ENCODE assay signal across 12 cellular contexts in the genomic region with DNA sequence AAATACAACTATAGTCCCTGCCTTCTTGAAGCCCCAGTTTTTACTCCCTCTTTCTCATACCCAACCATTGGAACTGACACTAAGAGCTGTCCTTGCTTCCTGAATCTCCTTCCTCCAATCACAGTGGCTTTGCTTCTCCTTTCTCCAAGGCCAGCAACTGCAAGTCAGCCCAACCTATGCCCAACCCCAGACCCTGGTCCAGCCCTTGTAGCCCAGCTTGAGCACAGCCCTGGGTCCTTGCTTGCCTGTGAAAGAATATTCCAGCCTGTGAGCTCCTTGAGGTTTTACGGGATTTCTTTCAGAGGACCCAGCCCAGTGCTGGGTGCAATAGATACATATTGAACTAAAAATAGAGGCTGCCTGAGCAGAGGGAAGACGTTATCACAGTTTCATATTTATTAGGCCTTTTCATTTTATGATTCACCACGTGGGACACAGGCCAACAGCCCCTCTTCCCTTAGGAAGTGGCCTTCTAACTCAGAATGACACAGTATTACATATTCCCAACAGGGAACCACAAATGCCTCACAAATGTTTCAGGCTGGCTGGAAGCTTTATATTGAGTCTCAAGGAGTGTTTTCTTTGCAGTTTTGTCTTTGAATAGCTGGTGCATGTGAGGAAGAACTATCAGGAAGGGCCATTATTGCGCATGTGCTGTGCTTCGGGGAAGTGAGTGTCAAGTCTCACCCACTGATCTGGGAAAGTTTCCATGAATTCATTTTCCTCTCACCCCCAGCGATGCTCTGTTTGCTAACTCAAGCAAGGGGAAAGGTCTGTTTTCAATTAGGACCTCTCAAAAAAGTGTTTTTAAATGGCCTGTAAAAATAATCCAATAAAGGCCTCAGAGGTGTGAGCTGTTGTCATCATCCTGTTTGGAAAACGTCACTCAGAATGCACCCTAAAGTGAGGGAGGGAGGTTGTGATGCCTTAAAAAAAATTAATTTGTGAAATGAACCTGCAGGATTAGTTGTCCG.
DNase-seq lines count a peak whose midpoint lies in the region; ATAC-seq and TF ChIP-seq lines count a peak whose summit lies in the region.
"Had no signal": no experiment of that assay in that cellular context is flagged by ENCODE, and none has a peak within 500 bp of the region (broad histone marks: within the 10 kb centered on the region; RNA-seq: fewer than 3 reads in every experiment).

No MANE protein-coding gene starts in this region.

- CTCF ChIA-PET in AG04449 (lab: Yijun Ruan, JAX): interaction anchor here (1.1 to 5.2 kb wide), 6 partner anchors 12 to 464 kb away, joined by 3 to 28 read pairs (median 6); no protein-coding TSS in a partner anchor

- no peak for TF ChIP-seq CTCF in AG04449 (IDR thresholded peaks at IDR 0.05; ENCODE audit: insufficient read depth, low read length, missing control alignments)
- no peak for TF ChIP-seq CTCF in nephron (IDR thresholded peaks at IDR 0.05; ENCODE audit: unreplicated experiment in 3 of 3)

- 54 to 55% methylated on average over 8 of the region's 8 CpGs for WGBS in esophagus, 2 donors

- H3K36me3 Mint-ChIP-seq in nephron (ENCODE audit: low read depth): no peaks in the 10 kb centered on the region
- H3K36me3 Mint-ChIP-seq: stimulated activated memory B cell treated with anti-CD40 and anti-IgM and Interleukin-4, amounts not matched to agents 10 μg/mL and 1 μg/mL and 100 μg/mL, for 72 hours had no signal

- DNase-seq in AG04449 (ENCODE audit: low read depth, low spot score): peak; percentile 61
- DNase-seq in RPMI7951 (ENCODE audit: low read depth): peak; percentile 44
- DNase-seq: C1 segment of cervical spinal cord, NCI-H2081 treated with DMSO at 0.1 percent for 48 hours had no signal

- no peaks in the 10 kb centered on the region for H3K27me3 Mint-ChIP-seq in nephron (ENCODE audit: low read depth)

- POLR2A ChIA-PET in AG04449 (lab: Yijun Ruan, JAX): no interaction called here

- no peaks in the 10 kb centered on the region for H3K4me1 ChIP-seq in esophagus (ENCODE audit: control insufficient read depth in 2 of 2, insufficient read depth in 2 of 2, low read length in 1 of 2)

- H3K9me3 ChIP-seq in esophagus (ENCODE audit: control insufficient read depth in 2 of 2, insufficient read depth in 1 of 2, low read depth in 1 of 2, low read length in 1 of 2): no peaks in the 10 kb centered on the region

- H3K27ac ChIP-seq in esophagus (ENCODE audit: low read depth in 2 of 2, low read length in 1 of 2): peak overlapping the region; percentile 8 to 28

- peak overlapping the region in 2 of 3 experiments; percentile 22 to 30 for H3K4me3 Mint-ChIP-seq in nephron
- H3K4me3 Mint-ChIP-seq: central memory CD8-positive, alpha-beta T cell; stimulated activated memory B cell treated with anti-CD40 and anti-IgM and Interleukin-4, amounts not matched to agents 10 μg/mL and 1 μg/mL and 100 μg/mL, for 72 hours had no signal

- peaks cover 46% of the 10 kb centered on the region for H3K4me1 Mint-ChIP-seq in nephron
- H3K4me1 Mint-ChIP-seq: central memory CD8-positive, alpha-beta T cell; stimulated activated memory B cell treated with anti-CD40 and anti-IgM and Interleukin-4, amounts not matched to agents 10 μg/mL and 1 μg/mL and 100 μg/mL, for 72 hours had no signal

- H3K4me3 ChIP-seq in AG04449 (ENCODE audit: low read depth, low read length) (no peak overlapping the region), esophagus (ENCODE audit: low read depth in 1 of 2, low read length in 2 of 2) (no peak overlapping the region)

- H3K27me3 ChIP-seq in esophagus (ENCODE audit: control insufficient read depth in 1 of 2, insufficient read depth in 2 of 2, low read length in 2 of 2): no peaks in the 10 kb centered on the region

- H3K27ac Mint-ChIP-seq in nephron: peak overlapping the region; percentile 89 to 93 (median 92)
- H3K27ac Mint-ChIP-seq: stimulated activated memory B cell treated with anti-CD40 and anti-IgM and Interleukin-4, amounts not matched to agents 10 μg/mL and 1 μg/mL and 100 μg/mL, for 72 hours had no signal

- no peaks in the 10 kb centered on the region for H3K36me3 ChIP-seq in esophagus (ENCODE audit: control insufficient read depth in 2 of 2, insufficient read depth in 2 of 2, low read length in 1 of 2)

- ATAC-seq in HG02588 (IDR thresholded peaks at IDR 0.05; ENCODE audit: unreplicated experiment): no peak
- no peak for ATAC-seq in HG03025 (IDR thresholded peaks at IDR 0.05; ENCODE audit: low FRiP score, unreplicated experiment)
- ATAC-seq in HG03175 (IDR thresholded peaks at IDR 0.05; ENCODE audit: unreplicated experiment): no peak
- no peak for ATAC-seq in GM21723 (IDR thresholded peaks at IDR 0.05; ENCODE audit: unreplicated experiment)
- ATAC-seq: stimulated activated memory B cell treated with anti-CD40 and anti-IgM and Interleukin-4, amounts not matched to agents 10 μg/mL and 1 μg/mL and 100 μg/mL, for 72 hours had no signal

- no peaks in the 10 kb centered on the region for H3K9me3 Mint-ChIP-seq in nephron
- H3K9me3 Mint-ChIP-seq: central memory CD8-positive, alpha-beta T cell had no signal
